ENCODE assay signal across 9 cellular contexts in the genomic region with DNA sequence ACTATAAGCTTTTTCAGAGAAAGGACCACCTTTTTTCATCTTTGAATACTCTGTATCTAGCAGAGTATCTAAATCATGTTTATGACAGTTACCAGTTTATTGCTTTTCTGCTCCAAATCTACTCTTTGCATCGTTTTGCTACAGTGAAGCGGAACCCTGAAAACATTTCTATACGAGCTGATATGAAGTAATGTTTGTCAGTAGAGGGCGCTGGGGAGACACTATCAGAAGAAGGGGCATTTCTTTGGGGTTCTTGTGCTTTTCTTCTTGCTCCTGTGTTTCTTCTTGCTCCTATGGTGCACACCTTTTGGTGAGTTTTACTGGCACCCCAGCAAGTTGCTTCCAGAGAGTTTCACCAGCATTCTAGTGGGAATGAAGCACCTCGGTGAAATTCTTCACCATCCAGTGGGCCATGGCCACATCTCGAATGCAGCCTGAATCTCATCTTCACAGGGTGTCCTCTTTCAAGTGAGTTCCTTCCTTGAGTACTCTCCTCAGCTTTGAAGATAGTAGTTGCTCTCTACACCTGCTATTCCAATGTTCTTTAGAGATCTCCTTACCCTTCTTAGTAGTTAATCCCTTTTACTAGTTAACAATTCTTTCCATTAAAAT.
DNase-seq lines count a peak whose midpoint lies in the region; ATAC-seq and TF ChIP-seq lines count a peak whose summit lies in the region.
"Had no signal": no experiment of that assay in that cellular context is flagged by ENCODE, and none has a peak within 500 bp of the region (broad histone marks: within the 10 kb centered on the region; RNA-seq: fewer than 3 reads in every experiment).

No MANE protein-coding gene starts in this region.

- no peak overlapping the region for H3K4me2 ChIP-seq in GM23248 (ENCODE audit: unreplicated experiment)

- H3K27ac ChIP-seq in GM23248 (no peak overlapping the region), SJSA1 (no peak overlapping the region), upper lobe of left lung (no peak overlapping the region)

- H3K9me3 ChIP-seq in GM23248 (ENCODE audit: low read depth) = no peaks in the 10 kb centered on the region
- no peaks in the 10 kb centered on the region for H3K9me3 ChIP-seq in SJSA1 (replicated peaks)
- H3K9me3 ChIP-seq in upper lobe of left lung = no peaks in the 10 kb centered on the region

- H3K36me3 ChIP-seq in GM23248 (ENCODE audit: low read depth) (no peaks in the 10 kb centered on the region), SJSA1 (no peaks in the 10 kb centered on the region), upper lobe of left lung (no peaks in the 10 kb centered on the region)

- no peak overlapping the region for H3K9ac ChIP-seq in GM23248

- peaks cover 7% of the 10 kb centered on the region; the same call in 1 of the 2 replicates for H3F3A ChIP-seq in GM23248 (ENCODE audit: insufficient read depth)

- H3K27me3 ChIP-seq in GM23248 (replicated peaks; ENCODE audit: insufficient read depth) = no peaks in the 10 kb centered on the region
- H3K27me3 ChIP-seq in SJSA1 (replicated peaks) = no peaks in the 10 kb centered on the region
- no peaks in the 10 kb centered on the region for H3K27me3 ChIP-seq in upper lobe of left lung

- TF ChIP-seq POLR2A in upper lobe of left lung (IDR thresholded peaks at IDR 0.05) = no peak

- WGBS in GM23248 (ENCODE audit: low coverage in 1 of 2, low lambda C conversion rate in 2 of 2, missing lambda C conversion rate in 2 of 2), 2 experiments = 74 to 77% methylated on average over 6 of the region's 6 CpGs
- WGBS in upper lobe of left lung, 2 donors = 53 to 58% methylated on average over 6 of the region's 6 CpGs

- DNase-seq in COR-L47 (lab: John Stamatoyannopoulos, UW) = peak; percentile 11
- peak; percentile 70 for DNase-seq in GM23248
- peak; percentile 52 to 67 for DNase-seq in SJSA1 (ENCODE audit: low read depth in 1 of 2, low spot score in 2 of 2)
- DNase-seq in fibroblast of villous mesenchyme (ENCODE audit: low read depth) = peak; percentile 63
- no peak for DNase-seq in upper lobe of left lung
- no peak for DNase-seq in omental fat pad (ENCODE audit: low spot score)
- no peak for DNase-seq in DMS114 treated with DMSO at 0.1 percent for 48 hours (lab: John Stamatoyannopoulos, UW; ENCODE audit: unreplicated experiment)

- TF ChIP-seq CTCF in fibroblast of villous mesenchyme (IDR thresholded peaks at IDR 0.05; ENCODE audit: insufficient read depth, low read depth, low read length) = peak; percentile 74
- peak in 4 of 6 experiments; percentile 14 to 30 (median 26) for TF ChIP-seq CTCF in upper lobe of left lung (IDR thresholded peaks at IDR 0.05)
- TF ChIP-seq CTCF in omental fat pad (IDR thresholded peaks at IDR 0.05) = no peak

- ATAC-seq in upper lobe of left lung (ENCODE audit: low FRiP score in 2 of 2) (no peak), GM18519 (IDR thresholded peaks at IDR 0.05; ENCODE audit: low FRiP score, unreplicated experiment) (no peak), omental fat pad (ENCODE audit: low FRiP score) (no peak)
- ATAC-seq: naive thymus-derived CD4-positive, alpha-beta T cell had no signal

- H3K4me3 ChIP-seq in GM23248 (no peak overlapping the region), SJSA1 (no peak overlapping the region), fibroblast of villous mesenchyme (ENCODE audit: low read depth, low read length) (no peak overlapping the region), upper lobe of left lung (no peak overlapping the region)

- no peak for TF ChIP-seq EP300 in upper lobe of left lung (IDR thresholded peaks at IDR 0.05)

- H3K79me2 ChIP-seq in GM23248 (ENCODE audit: insufficient read depth) = no peaks in the 10 kb centered on the region

- in situ Hi-C loops in GM23248 (cut with MboI) = no loop called here

- no peak overlapping the region for H2AFZ ChIP-seq in GM23248

- no peaks in the 10 kb centered on the region for H4K20me1 ChIP-seq in GM23248 (ENCODE audit: insufficient read depth)

- H3K9me2 ChIP-seq in GM23248 (ENCODE audit: insufficient read depth) = no peaks in the 10 kb centered on the region

- H3K4me1 ChIP-seq in GM23248 (ENCODE audit: insufficient read depth) (peaks cover 5% of the 10 kb centered on the region; the same call in 1 of the 2 replicates), SJSA1 (replicated peaks) (peaks cover 23% of the 10 kb centered on the region), upper lobe of left lung (no peaks in the 10 kb centered on the region)

Comparison
In these comparisons a context has a peak if more than half of its experiments do, and no peak if none do; other contexts are left out.
1. DNase-seq: peak in COR-L47 (single experiment), GM23248 (single experiment), SJSA1 (2 of 2) and fibroblast of villous mesenchyme (single experiment); none in upper lobe of left lung (0 of 2), omental fat pad (single experiment) and DMS114 treated with DMSO at 0.1 percent for 48 hours (single experiment).
2. CTCF ChIP-seq: peak in fibroblast of villous mesenchyme (single experiment) and upper lobe of left lung (4 of 6); none in omental fat pad (0 of 3).